In genomic region chr2:127641133-127641532, GRCh38 we compare ENCODE assay signal across 18 cellular contexts. TPM values are rescaled to one million over a fixed set of nuclear protein-coding genes. Genes with fewer than 3 reads are reported as not detected.
DNase-seq lines count a peak whose midpoint lies in the region; ATAC-seq, FAIRE-seq and TF ChIP-seq lines count a peak whose summit lies in the region.
"Had no signal": no experiment of that assay in that cellular context is flagged by ENCODE, and none has a peak within 500 bp of the region (broad histone marks: within the 10 kb centered on the region; RNA-seq: fewer than 3 reads in every experiment).

No MANE protein-coding gene starts in this region.

- H3K27me3 Mint-ChIP-seq in stimulated activated naive CD8-positive, alpha-beta T cell treated with anti-CD3 and anti-CD28 coated beads, Interleukin-15, Interleukin-2, amounts not matched to agents 100 ng/mL and 50 ng/mL, for 24 hours: no peaks in the 10 kb centered on the region
- no peaks in the 10 kb centered on the region for H3K27me3 Mint-ChIP-seq in activated CD8-positive, alpha-beta T cell treated with anti-CD3 and anti-CD28 coated beads, Interleukin-2, amount 10 ng/mL, durations not matched to agents 7 days and 5 days (ENCODE audit: low read depth)

- DNase-seq in stimulated activated naive CD8-positive, alpha-beta T cell treated with anti-CD3 and anti-CD28 coated beads, Interleukin-15, Interleukin-2, amounts not matched to agents 100 U/mL and 50 U/mL, for 24 hours: no peak
- no peak for DNase-seq in activated CD8-positive, alpha-beta T cell treated with anti-CD3 and anti-CD28 coated beads, Interleukin-2, amount 10 ng/mL, durations not matched to agents 7 days and 5 days
- DNase-seq in NCI-H1694 (lab: John Stamatoyannopoulos, UW) (no peak), uterus (no peak), urothelium cell line (ENCODE audit: low spot score) (no peak)
- DNase-seq: adrenal gland, BE2C, natural killer cell, NCI-H1436 treated with DMSO at 0.1 percent for 48 hours, NCI-H446 treated with DMSO at 0.1 percent for 48 hours, psoas muscle, SIG-M5, T1000 had no signal

- H3K4me1 Mint-ChIP-seq in stimulated activated naive CD8-positive, alpha-beta T cell treated with anti-CD3 and anti-CD28 coated beads, Interleukin-15, Interleukin-2, amounts not matched to agents 100 ng/mL and 50 ng/mL, for 24 hours (ENCODE audit: low read depth): peaks cover 35% of the 10 kb centered on the region
- peaks cover 46% of the 10 kb centered on the region for H3K4me1 Mint-ChIP-seq in activated CD8-positive, alpha-beta T cell treated with anti-CD3 and anti-CD28 coated beads, Interleukin-2, amount 10 ng/mL, durations not matched to agents 7 days and 5 days (ENCODE audit: low read depth)

- H3K27ac Mint-ChIP-seq in stimulated activated naive CD8-positive, alpha-beta T cell treated with anti-CD3 and anti-CD28 coated beads, Interleukin-15, Interleukin-2, amounts not matched to agents 100 ng/mL and 50 ng/mL, for 24 hours: peak overlapping the region; percentile 68
- peak overlapping the region; percentile 89 for H3K27ac Mint-ChIP-seq in activated CD8-positive, alpha-beta T cell treated with anti-CD3 and anti-CD28 coated beads, Interleukin-2, amount 10 ng/mL, durations not matched to agents 7 days and 5 days
- H3K27ac Mint-ChIP-seq: endodermal cell, natural killer cell had no signal

- TF ChIP-seq EP300 in gastroesophageal sphincter (IDR thresholded peaks at IDR 0.05): no peak

- no peak for ATAC-seq in stimulated activated naive CD8-positive, alpha-beta T cell treated with anti-CD3 and anti-CD28 coated beads, Interleukin-15, Interleukin-2, amounts not matched to agents 100 U/mL and 50 U/mL, for 24 hours
- no peak for ATAC-seq in activated CD8-positive, alpha-beta T cell treated with anti-CD3 and anti-CD28 coated beads, Interleukin-2, amount 10 ng/mL, durations not matched to agents 7 days and 5 days
- no peak for ATAC-seq in gastroesophageal sphincter
- ATAC-seq in GM18909 (IDR thresholded peaks at IDR 0.05; ENCODE audit: poor library complexity, unreplicated experiment): no peak
- ATAC-seq: natural killer cell had no signal

- H3K9me3 Mint-ChIP-seq in stimulated activated naive CD8-positive, alpha-beta T cell treated with anti-CD3 and anti-CD28 coated beads, Interleukin-15, Interleukin-2, amounts not matched to agents 100 ng/mL and 50 ng/mL, for 24 hours: no peaks in the 10 kb centered on the region
- no peaks in the 10 kb centered on the region for H3K9me3 Mint-ChIP-seq in activated CD8-positive, alpha-beta T cell treated with anti-CD3 and anti-CD28 coated beads, Interleukin-2, amount 10 ng/mL, durations not matched to agents 7 days and 5 days (ENCODE audit: insufficient read depth)
- H3K9me3 Mint-ChIP-seq: endodermal cell, natural killer cell had no signal

- H3K36me3 Mint-ChIP-seq in stimulated activated naive CD8-positive, alpha-beta T cell treated with anti-CD3 and anti-CD28 coated beads, Interleukin-15, Interleukin-2, amounts not matched to agents 100 ng/mL and 50 ng/mL, for 24 hours (ENCODE audit: low read depth): no peaks in the 10 kb centered on the region
- H3K36me3 Mint-ChIP-seq in activated CD8-positive, alpha-beta T cell treated with anti-CD3 and anti-CD28 coated beads, Interleukin-2, amount 10 ng/mL, durations not matched to agents 7 days and 5 days (ENCODE audit: low read depth): peaks cover 6% of the 10 kb centered on the region
- H3K36me3 Mint-ChIP-seq: natural killer cell had no signal

- H3K36me3 ChIP-seq in gastroesophageal sphincter (peaks cover 0 to 57% of the 10 kb centered on the region in 2 donors), uterus (no peaks in the 10 kb centered on the region)
- H3K36me3 ChIP-seq: adrenal gland, BE2C had no signal

- CTCF ChIA-PET in activated CD8-positive, alpha-beta T cell treated with anti-CD3 and anti-CD28 coated beads, Interleukin-2, amount 10 ng/mL, durations not matched to agents 7 days and 5 days (lab: Charles Lee): interaction anchor here (1.4 to 6.7 kb wide), 5 partner anchors 8 to 444 kb away, joined by 5 to 72 read pairs (median 6); no protein-coding TSS in a partner anchor

- TF ChIP-seq POLR2A in gastroesophageal sphincter (IDR thresholded peaks at IDR 0.05) (no peak), uterus (IDR thresholded peaks at IDR 0.05) (no peak)

- no peak overlapping the region for H3K4me3 ChIP-seq in gastroesophageal sphincter
- no peak overlapping the region for H3K4me3 ChIP-seq in uterus
- H3K4me3 ChIP-seq: adrenal gland, psoas muscle had no signal

- no CpG with 5 or more reads among the region's 6 CpGs for WGBS in gastroesophageal sphincter (ENCODE audit: low coverage in 1 of 2), 2 donors

- H3K4me3 Mint-ChIP-seq in stimulated activated naive CD8-positive, alpha-beta T cell treated with anti-CD3 and anti-CD28 coated beads, Interleukin-15, Interleukin-2, amounts not matched to agents 100 ng/mL and 50 ng/mL, for 24 hours: peak overlapping the region; percentile 49
- H3K4me3 Mint-ChIP-seq in activated CD8-positive, alpha-beta T cell treated with anti-CD3 and anti-CD28 coated beads, Interleukin-2, amount 10 ng/mL, durations not matched to agents 7 days and 5 days: peak overlapping the region; percentile 74
- H3K4me3 Mint-ChIP-seq: endodermal cell, natural killer cell had no signal

- H3K27me3 ChIP-seq in gastroesophageal sphincter (no peaks in the 10 kb centered on the region), uterus (no peaks in the 10 kb centered on the region)
- H3K27me3 ChIP-seq: adrenal gland, BE2C had no signal

- H3K4me1 ChIP-seq in gastroesophageal sphincter: peaks cover 0 to 93% (median 33%) of the 10 kb centered on the region in 3 donors
- H3K4me1 ChIP-seq in uterus: peaks cover 6 to 10% of the 10 kb centered on the region in 2 donors

- TF ChIP-seq CTCF in gastroesophageal sphincter (IDR thresholded peaks at IDR 0.05) (no peak), uterus (IDR thresholded peaks at IDR 0.05) (no peak)

- H3K9me3 ChIP-seq in gastroesophageal sphincter: no peaks in the 10 kb centered on the region
- H3K9me3 ChIP-seq in uterus: no peaks in the 10 kb centered on the region
- H3K9me3 ChIP-seq: adrenal gland, BE2C, psoas muscle had no signal

- H3K27ac ChIP-seq in gastroesophageal sphincter (peak overlapping the region in 3 of 4 donors; percentile 81 to 87 (median 83)), uterus (no peak overlapping the region)
- H3K27ac ChIP-seq: psoas muscle had no signal

- intact Hi-C loops in uterus (cut with DNase I; ENCODE audit: low total_unique reads): no loop called here

- POLR2A ChIA-PET in activated CD8-positive, alpha-beta T cell treated with anti-CD3 and anti-CD28 coated beads, Interleukin-2, amount 10 ng/mL, durations not matched to agents 7 days and 5 days (lab: Charles Lee): interaction anchor here (0.8 to 2.6 kb wide), 7 partner anchors 9 to 611 kb away, joined by 3 to 13 read pairs (median 4); partner anchors contain the start of genes SAP130 and SFT2D3

- no peak for FAIRE-seq in urothelium cell line (lab: Jason Lieb, UNC)

RNA-seq across cellular contexts. Expression of gene GPR17, which starts 4.8 kb away (rescaled TPM):
- total RNA-seq in activated CD8-positive, alpha-beta T cell treated with anti-CD3 and anti-CD28 coated beads, Interleukin-2, amount 10 ng/mL, durations not matched to agents 7 days and 5 days: not detected
- total RNA-seq in gastroesophageal sphincter: under 1 TPM in 1 of 4 donors, not detected in 3; 0.35 TPM
- total RNA-seq in uterus: under 1 TPM in 1 of 4 donors, not detected in 3; 0.41 TPM
- total RNA-seq: Daoy, natural killer cell had no signal

RNA-seq across cellular contexts. Expression of gene LIMS2, which starts 34.2 kb away (rescaled TPM):
- total RNA-seq in activated CD8-positive, alpha-beta T cell treated with anti-CD3 and anti-CD28 coated beads, Interleukin-2, amount 10 ng/mL, durations not matched to agents 7 days and 5 days: 10 to 100 TPM; 35.3 to 38.3 TPM
- 100 to 1,000 TPM in 3 of 4 donors, 10 to 100 TPM in 1; 81.4 to 275 (median 124) TPM for total RNA-seq in gastroesophageal sphincter
- total RNA-seq in uterus: 100 to 1,000 TPM in 1 of 4 donors, 10 to 100 TPM in 3; 15.8 to 298 (median 66.2) TPM

Comparison
In these comparisons a context has a peak if more than half of its experiments do, and no peak if none do; other contexts are left out.
1. H3K27ac ChIP-seq: peak in gastroesophageal sphincter (3 of 4); none in uterus (0 of 2).